Comparison of ENCODE assay signal across 9 cellular contexts in genomic region chr17:7688808-7689316, GRCh38. TPM values are rescaled to one million over a fixed set of nuclear protein-coding genes. Genes with fewer than 3 reads are reported as not detected.
DNase-seq lines count a peak whose midpoint lies in the region; FAIRE-seq and TF ChIP-seq lines count a peak whose summit lies in the region.
"Had no signal": no experiment of that assay in that cellular context is flagged by ENCODE, and none has a peak within 500 bp of the region (broad histone marks: within the 10 kb centered on the region; RNA-seq: fewer than 3 reads in every experiment).

No MANE protein-coding gene starts in this region.

- H3K27me3 ChIP-seq in astrocyte (ENCODE audit: insufficient read depth, low read length) = no peaks in the 10 kb centered on the region
- H3K27me3 ChIP-seq in tibial artery = no peaks in the 10 kb centered on the region

- H3K79me2 ChIP-seq in astrocyte (ENCODE audit: insufficient read depth, low read length) = peaks cover 51% of the 10 kb centered on the region

- H3K27ac ChIP-seq in astrocyte (ENCODE audit: low read depth, low read length) = peak overlapping the region; percentile 44
- H3K27ac ChIP-seq in tibial artery = peak overlapping the region; percentile 66 to 94

- peaks cover 36% of the 10 kb centered on the region for H3K4me1 Mint-ChIP-seq in activated T-cell treated with anti-CD3 and anti-CD28 coated beads, Interleukin-2, amount 50 U/mL, for 24 hours (ENCODE audit: low read depth)
- H3K4me1 Mint-ChIP-seq in astrocyte (ENCODE audit: low read depth, unreplicated experiment) = peaks cover 6% of the 10 kb centered on the region

- no peaks in the 10 kb centered on the region for H3K36me3 ChIP-seq in astrocyte (ENCODE audit: insufficient read depth, low read length)
- no peaks in the 10 kb centered on the region for H3K36me3 ChIP-seq in tibial artery

- peak overlapping the region; percentile 98 for H3K27ac Mint-ChIP-seq in activated T-cell treated with anti-CD3 and anti-CD28 coated beads, Interleukin-2, amount 50 U/mL, for 24 hours
- peak overlapping the region; percentile 75 for H3K27ac Mint-ChIP-seq in astrocyte (ENCODE audit: unreplicated experiment)

- intact Hi-C loops in lower leg skin (cut with DNase I; ENCODE audit: low total_unique reads) = no loop called here
- intact Hi-C loops in tibial artery (cut with DNase I; ENCODE audit: low total_unique reads) = loop anchor here (5.0 kb wide), 1 partner anchor 62 kb away; the partner anchor contains the start of gene SAT2

- H3K4me1 ChIP-seq in astrocyte (ENCODE audit: insufficient read depth, low read length) (peaks cover 23% of the 10 kb centered on the region), tibial artery (peaks cover 0 to 32% (median 20%) of the 10 kb centered on the region in 4 donors)

- no peak for TF ChIP-seq POLR2A in lower leg skin (IDR thresholded peaks at IDR 0.05)

- no peaks in the 10 kb centered on the region for H3K27me3 Mint-ChIP-seq in activated T-cell treated with anti-CD3 and anti-CD28 coated beads, Interleukin-2, amount 50 U/mL, for 24 hours
- no peaks in the 10 kb centered on the region for H3K27me3 Mint-ChIP-seq in astrocyte (ENCODE audit: low read depth, unreplicated experiment)

- H3K4me3 ChIP-seq in astrocyte (ENCODE audit: insufficient read depth, low read depth, low read length) (peak overlapping the region; percentile 99), lower leg skin (ENCODE audit: low read depth, poor library complexity, severe bottlenecking) (peak overlapping the region; percentile 22), tibial artery (peak overlapping the region; percentile 82 to 87)

- WGBS in lower leg skin, 2 donors = 9 to 15% methylated on average over 12 to 13 of the region's 13 CpGs

- peak overlapping the region; percentile 91 for H3K9ac ChIP-seq in astrocyte (ENCODE audit: low read length)

- peak overlapping the region; percentile 92 for H3K4me2 ChIP-seq in astrocyte (ENCODE audit: low read length)

- H3K9me3 Mint-ChIP-seq in activated T-cell treated with anti-CD3 and anti-CD28 coated beads, Interleukin-2, amount 50 U/mL, for 24 hours = no peaks in the 10 kb centered on the region
- no peaks in the 10 kb centered on the region for H3K9me3 Mint-ChIP-seq in astrocyte (ENCODE audit: unreplicated experiment)

- peaks cover 85% of the 10 kb centered on the region for H3K36me3 Mint-ChIP-seq in activated T-cell treated with anti-CD3 and anti-CD28 coated beads, Interleukin-2, amount 50 U/mL, for 24 hours (ENCODE audit: low read depth)
- H3K36me3 Mint-ChIP-seq in astrocyte (ENCODE audit: low read depth, unreplicated experiment) = peaks cover 11% of the 10 kb centered on the region

- H3K9me3 ChIP-seq in astrocyte (ENCODE audit: insufficient read depth, low read depth, low read length) (no peaks in the 10 kb centered on the region), tibial artery (no peaks in the 10 kb centered on the region)

- H4K20me1 ChIP-seq in astrocyte (ENCODE audit: insufficient read depth, low read length) = peaks cover 20% of the 10 kb centered on the region

- DNase-seq in activated T-cell treated with anti-CD3 and anti-CD28 coated beads, Interleukin-2, amount 50 U/mL, for 24 hours = no peak
- no peak for DNase-seq in activated T-cell treated with anti-CD3 and anti-CD28 coated beads, Interleukin-2, amount 50 U/mL, for 48 hours
- DNase-seq in astrocyte (ENCODE audit: low read depth) = no peak
- DNase-seq in lower leg skin (ENCODE audit: low spot score in 2 of 2) = no peak
- no peak for DNase-seq in tibial artery
- no peak for DNase-seq in dedifferentiated amniotic fluid mesenchymal stem cell (ENCODE audit: extremely low spot score)
- DNase-seq in NCI-H526 (lab: John Stamatoyannopoulos, UW) = no peak
- no peak for DNase-seq in activated CD4-positive, alpha-beta T cell treated with anti-CD3 and anti-CD28 coated beads for 48 hours

- no peak for FAIRE-seq in astrocyte (lab: Jason Lieb, UNC)

- TF ChIP-seq CTCF in astrocyte (IDR thresholded peaks at IDR 0.05; ENCODE audit: insufficient read depth, low read depth, low read length) (no peak), lower leg skin (IDR thresholded peaks at IDR 0.05) (no peak), tibial artery (IDR thresholded peaks at IDR 0.05) (no peak)

- peak overlapping the region; percentile 77 for H2AFZ ChIP-seq in astrocyte (ENCODE audit: low read depth, low read length)

- H3K4me3 Mint-ChIP-seq in activated T-cell treated with anti-CD3 and anti-CD28 coated beads, Interleukin-2, amount 50 U/mL, for 24 hours = peak overlapping the region; percentile 90
- H3K4me3 Mint-ChIP-seq in astrocyte (ENCODE audit: unreplicated experiment) = peak overlapping the region; percentile 95

RNA-seq across cellular contexts. Expression of gene WRAP53, which starts 0.6 kb away (rescaled TPM):
- total RNA-seq in astrocyte = 14.2 and 15.1 TPM in 2 replicates
- 1 to 10 TPM; 1.1 to 5.4 (median 4.5) TPM for total RNA-seq in lower leg skin

RNA-seq across cellular contexts. Expression of gene TP53, which starts 1.6 kb away (rescaled TPM):
- total RNA-seq in astrocyte (94.4 and 100 TPM in 2 replicates), lower leg skin (10 to 100 TPM; 42.8 to 57.3 (median 50.8) TPM)

RNA-seq across cellular contexts. Expression of gene EFNB3, which starts 16.1 kb away (rescaled TPM):
- total RNA-seq in astrocyte = 7.0 and 7.6 TPM in 2 replicates
- total RNA-seq in lower leg skin = 1 to 10 TPM; 5.4 to 8.5 (median 7.6) TPM

RNA-seq across cellular contexts. Expression of gene DNAH2, which starts 28.7 kb away (rescaled TPM):
- total RNA-seq in astrocyte = 0.11 and 0.34 TPM in 2 replicates
- total RNA-seq in lower leg skin = under 1 TPM in 3 of 4 donors, not detected in 1; under 0.01 to 0.10 (median 0.05) TPM

RNA-seq across cellular contexts. Expression of gene ATP1B2, which starts 38.1 kb away (rescaled TPM):
- total RNA-seq in astrocyte (0.65 and 0.89 TPM in 2 replicates), lower leg skin (1 to 10 TPM in 1 of 4 donors, under 1 TPM in 2, not detected in 1; 0.42 to 3.0 (median 0.46) TPM)
- total RNA-seq: Daoy had no signal

Comparison
In these comparisons a context has a peak if more than half of its experiments do, and no peak if none do; other contexts are left out.
1. H3K4me3 ChIP-seq: peak in every context shown above with its lines; median percentile 99 in astrocyte; 84 in tibial artery; 22 in lower leg skin.